In the genomic region with DNA sequence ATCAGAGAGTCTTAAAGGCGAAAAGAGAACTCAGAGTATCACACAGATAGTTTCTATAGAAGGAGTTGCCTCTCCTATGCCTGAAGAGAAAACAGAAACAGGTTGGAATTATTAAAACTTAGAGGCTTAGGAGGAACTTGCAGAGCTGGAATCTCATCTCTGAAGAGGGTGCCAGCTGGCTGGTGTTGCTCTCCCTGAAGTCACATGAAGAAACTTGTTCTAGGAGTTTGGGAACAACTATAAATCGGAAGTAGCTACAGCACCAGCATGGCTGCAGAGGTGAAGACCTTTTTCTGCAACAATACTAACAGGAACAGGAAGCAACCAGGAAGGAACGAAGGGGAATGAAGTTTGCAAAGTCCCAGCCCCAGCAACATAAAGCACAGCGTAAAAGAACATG, we compare ENCODE assay signal across 21 cellular contexts. TPM values are rescaled to one million over a fixed set of nuclear protein-coding genes. Genes with fewer than 3 reads are reported as not detected.
DNase-seq lines count a peak whose midpoint lies in the region; ATAC-seq and TF ChIP-seq lines count a peak whose summit lies in the region.
"Had no signal": no experiment of that assay in that cellular context is flagged by ENCODE, and none has a peak within 500 bp of the region (broad histone marks: within the 10 kb centered on the region; RNA-seq: fewer than 3 reads in every experiment).

No MANE protein-coding gene starts in this region.

- peaks cover 14% of the 10 kb centered on the region for H3K9me3 Mint-ChIP-seq in nephron

- H3K4me2 ChIP-seq in OCI-LY7 (ENCODE audit: low read length), result no peak overlapping the region
- H3K4me2 ChIP-seq: KMS-11 had no signal

- H3K27ac ChIP-seq in ascending aorta (peak overlapping the region; percentile 49 to 63), tibial nerve (peak overlapping the region in 2 of 4 donors; percentile 9 to 49), OCI-LY7 (ENCODE audit: low read depth, low read length, poor library complexity, severe bottlenecking) (no peak overlapping the region)
- H3K27ac ChIP-seq: KMS-11 had no signal

- H3K4me1 ChIP-seq in ascending aorta, result peaks cover 5 to 49% of the 10 kb centered on the region in 2 donors
- peaks cover 0 to 33% (median 5%) of the 10 kb centered on the region in 4 donors for H3K4me1 ChIP-seq in tibial nerve
- no peaks in the 10 kb centered on the region for H3K4me1 ChIP-seq in OCI-LY7 (ENCODE audit: insufficient read depth, low read length, poor library complexity, severe bottlenecking)

- no peak overlapping the region for H2AFZ ChIP-seq in OCI-LY7 (ENCODE audit: low read length)

- H3K27ac Mint-ChIP-seq in nephron, result peak overlapping the region in 2 of 3 experiments; percentile 13 to 67
- H3K27ac Mint-ChIP-seq: mesothelial cell of epicardium, nephron progenitor cell, T-cell had no signal

- H3K9me3 ChIP-seq in ascending aorta, result peaks cover 0 to 12% of the 10 kb centered on the region in 2 donors
- H3K9me3 ChIP-seq in tibial nerve, result peaks cover 0 to 7% (median 0%) of the 10 kb centered on the region in 4 donors
- peaks cover 4% of the 10 kb centered on the region; the same call in 1 of the 2 replicates for H3K9me3 ChIP-seq in OCI-LY7 (ENCODE audit: low read length)

- ATAC-seq in GM21529 (IDR thresholded peaks at IDR 0.05; ENCODE audit: unreplicated experiment) (no peak), omental fat pad (ENCODE audit: low FRiP score) (no peak)
- ATAC-seq: T-cell had no signal

- peak in 1 of 2 donors; percentile 75 for DNase-seq in ascending aorta (ENCODE audit: low spot score in 2 of 2)
- peak; percentile 16 for DNase-seq in fibroblast of mammary gland (ENCODE audit: low read depth)
- peak; percentile 26 to 36 for DNase-seq in tibial nerve (ENCODE audit: low spot score in 2 of 2)
- no peak for DNase-seq in OCI-LY7 (ENCODE audit: low spot score)
- DNase-seq in NCI-H345 (lab: John Stamatoyannopoulos, UW), result no peak
- no peak for DNase-seq in omental fat pad (ENCODE audit: low spot score)
- DNase-seq: activated gamma-delta T cell treated with Interleukin-2 at 50 U/mL for 16 hours; amygdala; cerebellar nuclear complex; effector CD8-positive, alpha-beta T cell; kidney; NCI-H1105; NCI-H524 treated with DMSO at 0.1 percent for 48 hours; nephron progenitor cell; SHP77; T-cell had no signal

- H3K4me3 Mint-ChIP-seq in nephron, result no peak overlapping the region
- H3K4me3 Mint-ChIP-seq: mesothelial cell of epicardium, nephron progenitor cell, T-cell had no signal

- TF ChIP-seq POLR2A in tibial nerve (IDR thresholded peaks at IDR 0.05), result no peak

- H4K20me1 ChIP-seq in OCI-LY7 (ENCODE audit: insufficient read depth, low read length), result no peaks in the 10 kb centered on the region

- CTCF ChIA-PET in OCI-LY7 (lab: Charles Lee; ENCODE audit: unreplicated experiment), result no interaction called here

- no peaks in the 10 kb centered on the region for H3K9me2 ChIP-seq in OCI-LY7 (ENCODE audit: insufficient read depth, low read length)

- H3K27me3 ChIP-seq in ascending aorta, result no peaks in the 10 kb centered on the region
- no peaks in the 10 kb centered on the region for H3K27me3 ChIP-seq in tibial nerve

- H3K36me3 Mint-ChIP-seq in nephron (ENCODE audit: low read depth), result no peaks in the 10 kb centered on the region
- H3K36me3 Mint-ChIP-seq: mesothelial cell of epicardium, T-cell had no signal

- H3K27me3 Mint-ChIP-seq in nephron (ENCODE audit: low read depth), result no peaks in the 10 kb centered on the region

- peak in 1 of 2 donors; percentile 27 for TF ChIP-seq EP300 in tibial nerve (IDR thresholded peaks at IDR 0.05)

- BruUV-seq in OCI-LY7 (replicated peaks; lab: Mats Ljungman, UMichigan), result no TSS peak

- WGBS in tibial nerve, 2 donors, result 61 to 64% methylated on average over 4 of the region's 4 CpGs

- TF ChIP-seq CTCF in ascending aorta (IDR thresholded peaks at IDR 0.05), result no peak
- TF ChIP-seq CTCF in fibroblast of mammary gland (conservative IDR thresholded peaks at IDR 0.05; ENCODE audit: control insufficient read depth, insufficient read depth, low read depth, low read length), result no peak
- TF ChIP-seq CTCF in nephron (IDR thresholded peaks at IDR 0.05; ENCODE audit: unreplicated experiment in 3 of 3), result no peak
- no peak for TF ChIP-seq CTCF in tibial nerve (IDR thresholded peaks at IDR 0.05)
- TF ChIP-seq CTCF in OCI-LY7 (conservative IDR thresholded peaks at IDR 0.05; ENCODE audit: low read length), result no peak
- TF ChIP-seq CTCF in omental fat pad (IDR thresholded peaks at IDR 0.05), result no peak

- POLR2A ChIA-PET in OCI-LY7 (lab: Charles Lee), result interaction anchor here (0.6 kb wide), 1 partner anchor 105 kb away, joined by 3 read pairs; no protein-coding TSS in a partner anchor

- H3K36me3 ChIP-seq in ascending aorta (no peaks in the 10 kb centered on the region), tibial nerve (no peaks in the 10 kb centered on the region), OCI-LY7 (ENCODE audit: insufficient read depth, low read length) (no peaks in the 10 kb centered on the region)

- no peaks in the 10 kb centered on the region for H3K79me2 ChIP-seq in OCI-LY7 (ENCODE audit: insufficient read depth, low read depth, low read length)

- peaks cover 31% of the 10 kb centered on the region for H3K4me1 Mint-ChIP-seq in nephron
- H3K4me1 Mint-ChIP-seq: nephron progenitor cell, T-cell had no signal

- intact Hi-C loops in ascending aorta (cut with DNase I) (no loop called here), OCI-LY7 (cut with micrococcal nuclease; ENCODE audit: unreplicated experiment) (no loop called here)

- H3K4me3 ChIP-seq in ascending aorta, result no peak overlapping the region
- H3K4me3 ChIP-seq in fibroblast of mammary gland (ENCODE audit: control insufficient read depth, low read depth, low read length), result no peak overlapping the region
- H3K4me3 ChIP-seq in tibial nerve, result no peak overlapping the region
- H3K4me3 ChIP-seq in OCI-LY7 (ENCODE audit: low read depth, low read length, poor library complexity, severe bottlenecking), result no peak overlapping the region

RNA-seq across cellular contexts. Expression of a gene that starts 35.8 kb away (rescaled TPM):
- 6.0 TPM for total RNA-seq in ascending aorta
- 1 to 10 TPM; 1.8 to 4.8 (median 3.1) TPM for total RNA-seq in tibial nerve
- not detected in 2 replicates for total RNA-seq in OCI-LY7 (2014; rRNA removed; shearing (Covaris generic))
- total RNA-seq in OCI-LY7 (2022), result not detected in 2 replicates
- total RNA-seq in omental fat pad, result 10 to 100 TPM in 1 of 4 donors, 1 to 10 TPM in 3; 3.2 to 16.5 (median 5.9) TPM
- total RNA-seq: mesothelial cell of epicardium, pulmonary artery endothelial cell had no signal

RNA-seq across cellular contexts. Expression of a gene that starts 58.6 kb away (rescaled TPM):
- 90.3 TPM for total RNA-seq in ascending aorta
- total RNA-seq in tibial nerve, result 10 to 100 TPM; 25.7 to 36.6 (median 33.7) TPM
- not detected in 2 replicates for total RNA-seq in OCI-LY7 (2014; rRNA removed; shearing (Covaris generic))
- not detected in 2 replicates for total RNA-seq in OCI-LY7 (2022)
- 100 to 1,000 TPM in 2 of 4 donors, 10 to 100 TPM in 2; 36.0 to 179 (median 89.4) TPM for total RNA-seq in omental fat pad
- total RNA-seq: mesothelial cell of epicardium had no signal

Comparison
In these comparisons a context has a peak if more than half of its experiments do, and no peak if none do; other contexts are left out.
1. DNase-seq: peak in fibroblast of mammary gland (single experiment) and tibial nerve (2 of 2); none in OCI-LY7 (single experiment), NCI-H345 (single experiment) and omental fat pad (single experiment).
2. RNA of a gene that starts 58.6 kb away (total RNA-seq): 36.0 to 179 TPM in omental fat pad, 90.3 TPM in ascending aorta (single experiment) and 25.7 to 36.6 TPM in tibial nerve; not detected in OCI-LY7; every median in the first group is over 10 times any median in the second.